ENCODE assay signal across 1 cellular context in the genomic region with DNA sequence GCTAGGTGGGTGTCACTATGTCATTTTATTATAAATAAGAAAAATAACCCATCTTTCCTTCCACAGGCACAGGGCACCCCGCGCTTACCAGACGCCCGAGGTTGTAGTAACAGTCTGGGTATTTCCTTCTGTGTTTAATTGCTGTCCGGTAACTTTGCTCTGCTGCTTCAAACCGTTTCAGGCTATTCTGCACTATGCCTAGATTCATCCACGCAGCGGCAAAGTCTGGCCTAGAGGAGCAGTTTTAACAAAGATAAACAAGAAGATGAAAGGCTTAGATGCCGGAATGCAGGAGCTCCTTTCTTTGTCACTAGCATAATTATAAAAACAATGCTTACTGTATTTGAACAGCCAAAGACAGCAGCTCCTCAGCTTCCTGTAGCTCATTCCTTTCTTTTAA.
TF ChIP-seq lines count a peak whose summit lies in the region.

No MANE protein-coding gene starts in this region.

TF ChIP-seq in IMR-90, 13 proteins besides CTCF, POLR2A, EP300 and RAD21:
- TF ChIP-seq MAFK (IDR thresholded peaks at IDR 0.05; ENCODE audit: low read depth, low read length) (no peak), MAZ (IDR thresholded peaks at IDR 0.05; ENCODE audit: borderline replicate concordance, low read depth, low read length) (no peak), MXI1 (IDR thresholded peaks at IDR 0.05; ENCODE audit: borderline replicate concordance, low read depth, low read length) (no peak), RCOR1 (IDR thresholded peaks at IDR 0.05; ENCODE audit: insufficient replicate concordance, low read length) (no peak), FOS (IDR thresholded peaks at IDR 0.05; ENCODE audit: low read depth, low read length) (no peak), RFX5 (IDR thresholded peaks at IDR 0.05; ENCODE audit: low read depth, low read length) (no peak), BHLHE40 (IDR thresholded peaks at IDR 0.05; ENCODE audit: low read depth, low read length) (no peak), CEBPB (IDR thresholded peaks at IDR 0.05; ENCODE audit: low read depth, low read length) (no peak), SMC3 (IDR thresholded peaks at IDR 0.05; ENCODE audit: low read depth, low read length) (no peak), NFE2L2 (IDR thresholded peaks at IDR 0.05; ENCODE audit: low read depth, low read length) (no peak), CHD1 (IDR thresholded peaks at IDR 0.05; ENCODE audit: low read depth, low read length) (no peak)
- TF ChIP-seq, protein P1, sequence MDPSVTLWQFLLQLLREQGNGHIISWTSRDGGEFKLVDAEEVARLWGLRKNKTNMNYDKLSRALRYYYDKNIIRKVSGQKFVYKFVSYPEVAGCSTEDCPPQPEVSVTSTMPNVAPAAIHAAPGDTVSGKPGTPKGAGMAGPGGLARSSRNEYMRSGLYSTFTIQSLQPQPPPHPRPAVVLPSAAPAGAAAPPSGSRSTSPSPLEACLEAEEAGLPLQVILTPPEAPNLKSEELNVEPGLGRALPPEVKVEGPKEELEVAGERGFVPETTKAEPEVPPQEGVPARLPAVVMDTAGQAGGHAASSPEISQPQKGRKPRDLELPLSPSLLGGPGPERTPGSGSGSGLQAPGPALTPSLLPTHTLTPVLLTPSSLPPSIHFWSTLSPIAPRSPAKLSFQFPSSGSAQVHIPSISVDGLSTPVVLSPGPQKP (IDR thresholded peaks at IDR 0.05; ENCODE audit: borderline replicate concordance, low read depth, low read length) = no peak
- TF ChIP-seq, protein P2, sequence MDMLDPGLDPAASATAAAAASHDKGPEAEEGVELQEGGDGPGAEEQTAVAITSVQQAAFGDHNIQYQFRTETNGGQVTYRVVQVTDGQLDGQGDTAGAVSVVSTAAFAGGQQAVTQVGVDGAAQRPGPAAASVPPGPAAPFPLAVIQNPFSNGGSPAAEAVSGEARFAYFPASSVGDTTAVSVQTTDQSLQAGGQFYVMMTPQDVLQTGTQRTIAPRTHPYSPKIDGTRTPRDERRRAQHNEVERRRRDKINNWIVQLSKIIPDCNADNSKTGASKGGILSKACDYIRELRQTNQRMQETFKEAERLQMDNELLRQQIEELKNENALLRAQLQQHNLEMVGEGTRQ (IDR thresholded peaks at IDR 0.05; ENCODE audit: low read depth, low read length) = no peak
TF ChIP-seq in IMR-90: peak in this region for 0.
